In genomic region chr20:56358600-56359211, GRCh38 we compare ENCODE assay signal across 1 cellular context.
TF ChIP-seq lines count a peak whose summit lies in the region.

Gene FAM210B (plus strand): TSS chr20:56358974. CDS start chr20:56359006, 32 bp downstream.

TF ChIP-seq in K562, 482 proteins besides CTCF, POLR2A, EP300 and RAD21 (continued from another document and continues in another):
- TF ChIP-seq CREB3 (tag; conservative IDR thresholded peaks at IDR 0.05; ENCODE audit: low read depth), result no peak
- TF ChIP-seq FOSL1 (tag; conservative IDR thresholded peaks at IDR 0.05), result no peak
- no peak for TF ChIP-seq BRCA1 (IDR thresholded peaks at IDR 0.05)
- no peak for TF ChIP-seq BRCA1 (CRISPR knock-in tag; IDR thresholded peaks at IDR 0.05)
- TF ChIP-seq TBP (optimal IDR thresholded peaks at IDR 0.05; ENCODE audit: low read depth, low read length), result no peak
- TF ChIP-seq DIDO1 (tag; IDR thresholded peaks at IDR 0.05; ENCODE audit: low read depth), result no peak
- peak; percentile 83 to 84 for TF ChIP-seq NRF1 (conservative IDR thresholded peaks at IDR 0.05 in 1 of 2, IDR thresholded peaks at IDR 0.05 in 1 of 2)
- no peak for TF ChIP-seq HDAC2 (IDR thresholded peaks at IDR 0.05)
- no peak for TF ChIP-seq MTA3 (IDR thresholded peaks at IDR 0.05; ENCODE audit: borderline replicate concordance)
- TF ChIP-seq MAX (CRISPR knock-in tag; IDR thresholded peaks at IDR 0.05), result no peak
- TF ChIP-seq HMG20B (CRISPR knock-in tag; IDR thresholded peaks at IDR 0.05), result no peak
- TF ChIP-seq POU5F1 (IDR thresholded peaks at IDR 0.05; ENCODE audit: borderline replicate concordance, low read depth, low read length, partially characterized antibody), result no peak
- TF ChIP-seq ZNF197 (CRISPR knock-in tag; IDR thresholded peaks at IDR 0.05; ENCODE audit: low read depth), result no peak
- TF ChIP-seq USF1 (CRISPR knock-in tag; IDR thresholded peaks at IDR 0.05), result no peak
- no peak for TF ChIP-seq RBFOX2 (IDR thresholded peaks at IDR 0.05; ENCODE audit: low read depth, low read length)
- no peak for TF ChIP-seq GTF2E2 (tag; IDR thresholded peaks at IDR 0.05)
- TF ChIP-seq MECOM (CRISPR knock-in tag; IDR thresholded peaks at IDR 0.05), result no peak
- no peak for TF ChIP-seq ZNF277 (CRISPR knock-in tag; IDR thresholded peaks at IDR 0.05; ENCODE audit: borderline replicate concordance)
- TF ChIP-seq U2AF1 (optimal IDR thresholded peaks at IDR 0.05; ENCODE audit: low read depth, low read length), result no peak
- no peak for TF ChIP-seq ZNF586 (CRISPR knock-in tag; conservative IDR thresholded peaks at IDR 0.05)
- no peak for TF ChIP-seq SMARCE1 (IDR thresholded peaks at IDR 0.05)
- TF ChIP-seq ZNF124 (CRISPR knock-in tag; IDR thresholded peaks at IDR 0.05), result no peak
- no peak for TF ChIP-seq POLR2AphosphoS2 (IDR thresholded peaks at IDR 0.05; ENCODE audit: low read length)
- TF ChIP-seq NR0B1 (IDR thresholded peaks at IDR 0.05; ENCODE audit: partially characterized antibody), result no peak
- peak; percentile 73 for TF ChIP-seq POLR2G (IDR thresholded peaks at IDR 0.05; ENCODE audit: low read depth, low read length)
- peak in 1 of 2 experiments; percentile 12; a peak in 1 of 4 replicates for TF ChIP-seq RCOR1 (IDR thresholded peaks at IDR 0.05; ENCODE audit: borderline replicate concordance in 1 of 2, low read depth in 2 of 2, low read length in 2 of 2)
- TF ChIP-seq ETS2 (tag; IDR thresholded peaks at IDR 0.05; ENCODE audit: borderline replicate concordance, poor library complexity, severe bottlenecking), result no peak
- TF ChIP-seq ZNF609 (CRISPR knock-in tag; IDR thresholded peaks at IDR 0.05; ENCODE audit: borderline replicate concordance), result no peak
- TF ChIP-seq SMARCA5 (IDR thresholded peaks at IDR 0.05), result no peak
- TF ChIP-seq HES1 (IDR thresholded peaks at IDR 0.05; ENCODE audit: low read depth), result no peak
- TF ChIP-seq ZNF444 (CRISPR knock-in tag; IDR thresholded peaks at IDR 0.05), result no peak
- TF ChIP-seq ZBTB9 (CRISPR knock-in tag; IDR thresholded peaks at IDR 0.05), result no peak
- TF ChIP-seq ZNF175 (CRISPR knock-in tag; IDR thresholded peaks at IDR 0.05; ENCODE audit: low read depth), result no peak
- TF ChIP-seq NONO (IDR thresholded peaks at IDR 0.05; ENCODE audit: low read depth in 2 of 2, low read length in 1 of 2), result 0 out of 4 replicates have a peak, but pooled peaks of 1 of the 2 experiments have one; percentile 44
- no peak for TF ChIP-seq ZNF140 (CRISPR knock-in tag; IDR thresholded peaks at IDR 0.05)
- 0 out of 2 replicates have a peak, but pooled peaks have one; percentile 28 for TF ChIP-seq ZNF263 (CRISPR knock-in tag; IDR thresholded peaks at IDR 0.05; ENCODE audit: borderline replicate concordance)
- TF ChIP-seq ZMIZ1 (IDR thresholded peaks at IDR 0.05; ENCODE audit: low read depth in 2 of 2, low read length in 2 of 2), result no peak
- TF ChIP-seq HDAC1 (IDR thresholded peaks at IDR 0.05), result no peak
- TF ChIP-seq PRDM10 (IDR thresholded peaks at IDR 0.05; ENCODE audit: partially characterized antibody), result no peak
- TF ChIP-seq RBM25 (IDR thresholded peaks at IDR 0.05; ENCODE audit: low read depth, low read length, severe bottlenecking), result no peak
- no peak for TF ChIP-seq RNF2 (IDR thresholded peaks at IDR 0.05)
- TF ChIP-seq LCOR (CRISPR knock-in tag; IDR thresholded peaks at IDR 0.05), result no peak
- no peak for TF ChIP-seq NBN (IDR thresholded peaks at IDR 0.05; ENCODE audit: low read depth)
- TF ChIP-seq HDAC3 (IDR thresholded peaks at IDR 0.05; ENCODE audit: borderline replicate concordance, partially characterized antibody), result no peak
- no peak for TF ChIP-seq ZSCAN29 (IDR thresholded peaks at IDR 0.05)
- TF ChIP-seq ARNT (IDR thresholded peaks at IDR 0.05), result no peak
